Comparison of ENCODE assay signal across 17 cellular contexts in genomic region chr20:15033269-15033668, GRCh38.
"Had no signal": no experiment of that assay in that cellular context is flagged by ENCODE, and none has a peak within 500 bp of the region (broad histone marks: within the 10 kb centered on the region; RNA-seq: fewer than 3 reads in every experiment).

No MANE protein-coding gene starts in this region.

- DNase-seq: activated CD4-positive, alpha-beta memory T cell treated with anti-CD3 and anti-CD28 coated beads, Interleukin-2, amount 10 ng/mL, durations not matched to agents 7 days and 5 days; activated CD4-positive, alpha-beta T cell treated with anti-CD3 and anti-CD28 coated beads, Interleukin-2, amount 10 ng/mL, durations not matched to agents 7 days and 5 days; activated CD4-positive, CD25-positive, alpha-beta regulatory T cell treated with anti-CD3 and anti-CD28 coated beads, Interleukin-2, amount 50 U/mL, for 72 hours; activated CD8-positive, alpha-beta memory T cell treated with anti-CD3 and anti-CD28 coated beads, Interleukin-2, amount 50 U/mL, for 48 hours; activated gamma-delta T cell; activated naive CD4-positive, alpha-beta T cell treated with anti-CD3 and anti-CD28 coated beads, Interleukin-2, amount 10 ng/mL, durations not matched to agents 7 days and 5 days; activated naive CD8-positive, alpha-beta T cell treated with anti-CD3 and anti-CD28 coated beads, Interleukin-2, amount 10 ng/mL, durations not matched to agents 7 days and 5 days; activated T-cell treated with anti-CD3 and anti-CD28 coated beads, Interleukin-2, amount 50 U/mL, for 24 hours; endodermal cell; foreskin keratinocyte; islet precursor cell; left ventricle myocardium superior; mucosa of descending colon; posterior cingulate gyrus; right cardiac atrium; stimulated activated naive CD4-positive, alpha-beta T cell; tibial artery had no signal
